19 cellular contexts compared by ENCODE assay signal in genomic region chr3:63932509-63933212, GRCh38. TPM values are rescaled to one million over a fixed set of nuclear protein-coding genes. Genes with fewer than 3 reads are reported as not detected.
DNase-seq lines count a peak whose midpoint lies in the region; ATAC-seq, FAIRE-seq and TF ChIP-seq lines count a peak whose summit lies in the region.
"Had no signal": no experiment of that assay in that cellular context is flagged by ENCODE, and none has a peak within 500 bp of the region (broad histone marks: within the 10 kb centered on the region; RNA-seq: fewer than 3 reads in every experiment).

No MANE protein-coding gene starts in this region.

- no peaks in the 10 kb centered on the region for H3K27me3 Mint-ChIP-seq in T-helper 17 cell

- TF ChIP-seq EP300 in HepG2 (IDR thresholded peaks at IDR 0.05; ENCODE audit: low read depth in 2 of 2, low read length in 2 of 2) (no peak), HepG2 (CRISPR knock-in tag; IDR thresholded peaks at IDR 0.05; ENCODE audit: borderline replicate concordance) (no peak)

- H3K4me1 ChIP-seq in right lobe of liver, result peaks cover 0 to 34% (median 2%) of the 10 kb centered on the region in 4 donors
- H3K4me1 ChIP-seq in HepG2 (ENCODE audit: insufficient read depth, low read length), result peaks cover 33% of the 10 kb centered on the region
- peaks cover 4% of the 10 kb centered on the region for H3K4me1 ChIP-seq in mesendoderm (ENCODE audit: control insufficient read depth, low read depth, low read length)
- peaks cover 0 to 40% (median 10%) of the 10 kb centered on the region in 4 donors for H3K4me1 ChIP-seq in tibial artery

- DNase-seq in right lobe of liver (no peak), HepG2 (ENCODE audit: low spot score) (no peak), T-helper 17 cell (no peak), mesendoderm (no peak), tibial artery (no peak), lower leg skin (ENCODE audit: low spot score in 2 of 2) (no peak)
- DNase-seq in stimulated activated CD4-positive, alpha-beta T cell treated with anti-CD3 and anti-CD28 coated beads, Interleukin-2, amount 100 ng/mL, for 24 hours, result no peak
- DNase-seq: activated CD8-positive, alpha-beta memory T cell treated with anti-CD3 and anti-CD28 coated beads for 24 hours; amniotic stem cell; C1 segment of cervical spinal cord; NCI-H1092; NCI-H2227 treated with DMSO at 0.1 percent for 48 hours; Peyer's patch; psoas muscle; stimulated activated CD4-positive, alpha-beta T cell treated with anti-CD3 and anti-CD28 coated beads, Interleukin-2, amount 100 ng/mL, for 48 hours; stimulated activated naive CD4-positive, alpha-beta T cell had no signal

- intact Hi-C loops in right lobe of liver (cut with DNase I), result no loop called here
- intact Hi-C loops in HepG2 (cut with micrococcal nuclease; ENCODE audit: unreplicated experiment), result no loop called here
- intact Hi-C loops in tibial artery (cut with DNase I; ENCODE audit: low total_unique reads), result no loop called here
- intact Hi-C loops in lower leg skin (cut with DNase I; ENCODE audit: low total_unique reads), result no loop called here

- H2BK15ac ChIP-seq in mesendoderm (replicated peaks; ENCODE audit: low read depth), result no peak overlapping the region

- H3K27me3 ChIP-seq in right lobe of liver (no peaks in the 10 kb centered on the region), HepG2 (ENCODE audit: control insufficient read depth in 1 of 2, insufficient read depth in 2 of 2, low read length in 2 of 2) (no peaks in the 10 kb centered on the region), mesendoderm (ENCODE audit: insufficient read depth, low read length, poor library complexity) (no peaks in the 10 kb centered on the region), tibial artery (no peaks in the 10 kb centered on the region)
- H3K27me3 ChIP-seq: Peyer's patch had no signal

- H2AFZ ChIP-seq in HepG2 (ENCODE audit: low read length), result no peak overlapping the region

- H3K18ac ChIP-seq in mesendoderm (ENCODE audit: low read length), result no peak overlapping the region

- no TSS peak for BruUV-seq in HepG2 (replicated peaks; lab: Mats Ljungman, UMichigan)

- peaks cover 56% of the 10 kb centered on the region for H3K4me1 Mint-ChIP-seq in T-helper 17 cell

- peak; percentile 23 to 53 (median 36) for ATAC-seq in right lobe of liver
- no peak for ATAC-seq in HepG2
- ATAC-seq in T-helper 17 cell, result no peak
- no peak for ATAC-seq in GM19035 (IDR thresholded peaks at IDR 0.05; ENCODE audit: unreplicated experiment)

- H3K4ac ChIP-seq in mesendoderm (ENCODE audit: low read depth, low read length), result no peak overlapping the region

- TF ChIP-seq POLR2A in right lobe of liver (IDR thresholded peaks at IDR 0.05) (no peak), HepG2 (IDR thresholded peaks at IDR 0.05; ENCODE audit: insufficient read depth in 1 of 2, low read depth in 2 of 2, low read length in 2 of 2) (no peak), lower leg skin (IDR thresholded peaks at IDR 0.05) (no peak)

- POLR2A ChIA-PET in HepG2 (lab: Yijun Ruan, JAX), result no interaction called here

- in situ Hi-C loops in HepG2 (cut with HindIII; ENCODE audit: extremely low pct_ligation_motif_present, low pct_unique_long_range_greater_than_20kb), result no loop called here

- 56% methylated on average over 3 of the region's 3 CpGs for WGBS in right lobe of liver (ENCODE audit: insufficient coverage, low coverage, low lambda C conversion rate, missing lambda C conversion rate)
- 84% methylated on average over 3 of the region's 3 CpGs for WGBS in HepG2 (ENCODE audit: low lambda C conversion rate)
- WGBS in mesendoderm (ENCODE audit: extremely low coverage, insufficient coverage, low lambda C conversion rate), result no CpG with 5 or more reads among the region's 3 CpGs
- 69% methylated on average over 3 of the region's 3 CpGs for WGBS in lower leg skin, 2 donors

- no peak overlapping the region for H2AK5ac ChIP-seq in mesendoderm (ENCODE audit: low read length)

- no peak overlapping the region for H3K4me3 Mint-ChIP-seq in T-helper 17 cell

- H3K9me3 ChIP-seq in right lobe of liver (no peaks in the 10 kb centered on the region), HepG2 (ENCODE audit: low read length) (no peaks in the 10 kb centered on the region), T-helper 17 cell (ENCODE audit: control insufficient read depth, low read length, poor library complexity, severe bottlenecking) (no peaks in the 10 kb centered on the region), tibial artery (no peaks in the 10 kb centered on the region)
- H3K9me3 ChIP-seq: Peyer's patch, psoas muscle had no signal

- no peak overlapping the region for H2BK5ac ChIP-seq in mesendoderm (ENCODE audit: low read length)

- H2BK120ac ChIP-seq in mesendoderm (ENCODE audit: low read depth, low read length), result no peak overlapping the region

- H3K36me3 Mint-ChIP-seq in T-helper 17 cell (ENCODE audit: low read depth), result no peaks in the 10 kb centered on the region

- no peak for TF ChIP-seq RAD21 in HepG2 (CRISPR knock-in tag; IDR thresholded peaks at IDR 0.05)

- H3K23ac ChIP-seq in mesendoderm (ENCODE audit: low read length), result peak overlapping the region; percentile 31

- TF ChIP-seq CTCF in right lobe of liver (IDR thresholded peaks at IDR 0.05) (no peak), HepG2 (CRISPR knock-in tag; IDR thresholded peaks at IDR 0.05) (no peak), tibial artery (IDR thresholded peaks at IDR 0.05) (no peak), lower leg skin (IDR thresholded peaks at IDR 0.05) (no peak)

- peak overlapping the region; percentile 1 for H3K56ac ChIP-seq in mesendoderm (ENCODE audit: low read length)

- no peak overlapping the region for H4K5ac ChIP-seq in mesendoderm (ENCODE audit: low read length)

- H3K79me2 ChIP-seq in HepG2 (ENCODE audit: insufficient read depth, low read length) (peaks cover 57% of the 10 kb centered on the region), mesendoderm (ENCODE audit: control insufficient read depth, insufficient read depth, low read length) (peaks cover 15% of the 10 kb centered on the region)

- H3K4me3 ChIP-seq in right lobe of liver (no peak overlapping the region), HepG2 (replicated peaks in 1 of 3; ENCODE audit: insufficient read depth in 1 of 3, low read depth in 2 of 3, low read length in 3 of 3) (no peak overlapping the region), mesendoderm (ENCODE audit: low read length) (no peak overlapping the region), tibial artery (no peak overlapping the region), lower leg skin (ENCODE audit: low read depth, poor library complexity, severe bottlenecking) (no peak overlapping the region)
- H3K4me3 ChIP-seq: Peyer's patch, psoas muscle had no signal

- H4K20me1 ChIP-seq in HepG2 (ENCODE audit: insufficient read depth, low read length), result peaks cover 18% of the 10 kb centered on the region

- FAIRE-seq in HepG2 (lab: Jason Lieb, UNC), result no peak
- FAIRE-seq: HTR-8/SVneo had no signal

- CTCF ChIA-PET in HepG2 (lab: Yijun Ruan, JAX; ENCODE audit: low intra/inter-chr PET ratio, low total read pairs), result no interaction called here

- H3K79me1 ChIP-seq in mesendoderm (ENCODE audit: low read length), result peaks cover 11% of the 10 kb centered on the region

- no peak overlapping the region for H4K8ac ChIP-seq in mesendoderm (ENCODE audit: low read depth, low read length)

- no peak overlapping the region for H3K4me2 ChIP-seq in HepG2 (ENCODE audit: low read depth, low read length)
- H3K4me2 ChIP-seq in mesendoderm (ENCODE audit: low read length), result no peak overlapping the region

- H3K36me3 ChIP-seq in right lobe of liver (no peaks in the 10 kb centered on the region), HepG2 (replicated peaks in 1 of 2; ENCODE audit: control insufficient read depth in 1 of 2, insufficient read depth in 2 of 2, low read length in 2 of 2) (peaks cover 0 to 10% of the 10 kb centered on the region in 2 experiments; a peak in 1 of 5 replicates), mesendoderm (ENCODE audit: control insufficient read depth, insufficient read depth, low read length) (no peaks in the 10 kb centered on the region), tibial artery (no peaks in the 10 kb centered on the region)
- H3K36me3 ChIP-seq: Peyer's patch had no signal

- peak overlapping the region; percentile 91 for H3K27ac Mint-ChIP-seq in T-helper 17 cell

- H3K9ac ChIP-seq in HepG2 (ENCODE audit: insufficient read depth, low read depth, low read length), result no peak overlapping the region
- no peak overlapping the region for H3K9ac ChIP-seq in mesendoderm (ENCODE audit: low read length)

- H3K27ac ChIP-seq in right lobe of liver (no peak overlapping the region), HepG2 (ENCODE audit: extremely low read length, insufficient read depth, low read length) (no peak overlapping the region), mesendoderm (ENCODE audit: low read depth, low read length) (no peak overlapping the region), tibial artery (no peak overlapping the region)
- H3K27ac ChIP-seq: Peyer's patch, psoas muscle had no signal

RNA-seq across cellular contexts. Expression of gene SCAANT1, which starts 20.5 kb away (rescaled TPM):
- total RNA-seq in right lobe of liver (not detected), HepG2 (2016; rRNA removed; fragmentation: Illumina TruSeq; extraction: Trizol) (not detected in 2 replicates), T-helper 17 cell (1 to 10 TPM in 1 of 2 donors, not detected in 1; 1.7 TPM), lower leg skin (not detected)
- total RNA-seq in HepG2 (2016; cell fraction: cytosol; rRNA removed; fragmentation: Illumina TruSeq; extraction: Trizol; ENCODE audit: low read depth), result 3.1 TPM in 1 of 2 replicates, not detected in the other
- 1.8 TPM in 1 of 2 replicates, not detected in the other for total RNA-seq in HepG2 (2016; cell fraction: insoluble cytoplasmic fraction; rRNA removed; fragmentation: Illumina TruSeq; extraction: Trizol)
- total RNA-seq in HepG2 (2016; cell fraction: membrane; rRNA removed; fragmentation: Illumina TruSeq; extraction: Trizol), result not detected in 2 replicates
- total RNA-seq in HepG2 (2016; cell fraction: nucleus; rRNA removed; fragmentation: Illumina TruSeq; extraction: Trizol), result 3.8 TPM in 1 of 2 replicates, not detected in the other
- not detected in 2 replicates for polyA plus RNA-seq in HepG2 (2011; rRNA removed)
- polyA plus RNA-seq in HepG2 (2011; cell fraction: cytosol; rRNA removed), result not detected in 2 replicates
- polyA plus RNA-seq in HepG2 (2011; cell fraction: nucleus; rRNA removed), result not detected in 2 replicates
- 2.0 TPM in 1 of 2 replicates, not detected in the other for polyA plus RNA-seq in HepG2 (2012)
- 1.5 TPM in 2 replicates for polyA plus RNA-seq in HepG2 (2016; cell fraction: cytosol; fragmentation: Illumina TruSeq; extraction: Trizol; ENCODE audit: low read depth)
- polyA plus RNA-seq in HepG2 (2016; cell fraction: insoluble cytoplasmic fraction; fragmentation: Illumina TruSeq; extraction: Trizol; ENCODE audit: low read depth), result not detected in 2 replicates
- polyA plus RNA-seq in HepG2 (2016; cell fraction: membrane; fragmentation: Illumina TruSeq; extraction: Trizol; ENCODE audit: low read depth), result 1.5 TPM in 1 of 2 replicates, not detected in the other
- not detected in 2 replicates for polyA plus RNA-seq in HepG2 (2016; cell fraction: nucleus; fragmentation: Illumina TruSeq; extraction: Trizol; ENCODE audit: insufficient read depth, low read depth)
- not detected in 2 replicates for polyA minus RNA-seq in HepG2 (2011; rRNA and poly(A)+ RNA removed; ENCODE audit: low replicate concordance)
- not detected in 2 replicates for polyA minus RNA-seq in HepG2 (2011; cell fraction: cytosol; rRNA and poly(A)+ RNA removed)
- polyA minus RNA-seq in HepG2 (2011; cell fraction: nucleus; rRNA and poly(A)+ RNA removed), result 4.4 and 7.8 TPM in 2 replicates
- polyA plus RNA-seq in mesendoderm (2013, experiment 1 of 2), result 0.98 TPM
- polyA plus RNA-seq in mesendoderm (2013, experiment 2 of 2), result 0.62 TPM
- total RNA-seq: Peyer's patch; psoas muscle; T-helper 2 cell treated with Interferon-gamma antibody and Interleukin-4, amounts not matched to agents 100 ng/mL and 5 ng/mL, for 36 hours had no signal
- polyA plus RNA-seq: psoas muscle had no signal

Comparison
In these comparisons a context has a peak if more than half of its experiments do, and no peak if none do; other contexts are left out.
1. ATAC-seq: peak in right lobe of liver (4 of 4); none in HepG2 (single experiment), T-helper 17 cell (single experiment) and GM19035 (single experiment).